ENCODE assay signal across 8 cellular contexts in the genomic region with DNA sequence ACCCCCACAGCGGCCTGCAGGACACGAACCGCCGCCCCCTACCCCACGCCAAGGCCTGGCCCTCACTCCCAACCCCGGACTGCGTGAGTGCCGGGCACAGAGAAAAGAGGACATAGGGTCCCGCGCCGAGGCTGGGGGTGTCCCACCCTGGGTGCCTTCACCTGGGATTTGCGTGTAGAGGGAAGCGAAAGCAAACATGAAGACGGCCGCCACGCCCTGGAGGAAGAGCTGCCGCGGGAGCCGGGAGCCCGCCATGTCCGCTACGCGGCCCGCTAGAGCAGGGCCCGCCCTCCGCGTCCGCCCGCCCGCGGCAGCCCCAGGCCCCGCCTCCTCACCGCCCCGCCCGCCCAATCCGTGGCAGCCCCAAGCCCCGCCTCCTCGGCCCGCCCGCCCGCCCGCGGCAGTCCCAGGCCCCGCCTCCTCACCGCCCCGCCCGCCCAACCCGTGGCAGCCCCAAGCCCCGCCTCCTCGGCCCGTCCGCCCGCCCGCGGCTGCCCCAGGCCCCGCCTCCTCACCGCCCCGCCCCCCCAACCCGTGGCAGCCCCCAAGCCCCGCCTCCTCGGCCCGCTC. TPM values are rescaled to one million over a fixed set of nuclear protein-coding genes. Genes with fewer than 3 reads are reported as not detected.
A peak's percentile ranks its signal among the peaks of the same experiment; 100 is the strongest.
DNase-seq lines count a peak whose midpoint lies in the region; ATAC-seq and TF ChIP-seq lines count a peak whose summit lies in the region.

TSS of gene LMF2 (minus strand) at position 282 of the 570 bp plus-strand sequence. CDS start at position 255, 27 bp downstream.

- H3K27ac Mint-ChIP-seq in type B pancreatic cell = peak within 1 kb of the TSS; percentile 89

- no peaks in the 10 kb centered on the region for H3K27me3 ChIP-seq in ACC112 (ENCODE audit: insufficient read depth, low read length)
- no peaks in the 10 kb centered on the region for H3K27me3 ChIP-seq in cardiac muscle cell

- intact Hi-C loops in posterior vena cava (cut with DNase I) = loop anchor here in 1 of 2 donors (10.0 kb wide), 1 partner anchor 253 kb away; the partner anchor contains the start of gene HDAC10

- ATAC-seq in HG03432 (IDR thresholded peaks at IDR 0.05; ENCODE audit: unreplicated experiment) = peak; percentile 60

- H3K79me2 ChIP-seq in ACC112 (ENCODE audit: control insufficient read depth, insufficient read depth, low read length, unreplicated experiment) = peaks cover 35% of the 10 kb centered on the region

- no peaks in the 10 kb centered on the region for H3K27me3 Mint-ChIP-seq in type B pancreatic cell

- H3K9me3 Mint-ChIP-seq in type B pancreatic cell = no peaks in the 10 kb centered on the region

- peak within 1 kb of the TSS; percentile 84 for H3K27ac ChIP-seq in ACC112 (ENCODE audit: low read depth, low read length)
- peak within 1 kb of the TSS; percentile 90 for H3K27ac ChIP-seq in SK-N-MC
- peak within 1 kb of the TSS; percentile 80 for H3K27ac ChIP-seq in cardiac muscle cell

- H3K4me3 Mint-ChIP-seq in type B pancreatic cell = peak within 1 kb of the TSS; percentile 93

- no peak for TF ChIP-seq CTCF in cardiac muscle cell (IDR thresholded peaks at IDR 0.05; ENCODE audit: low read depth, low read length)
- TF ChIP-seq CTCF in type B pancreatic cell (conservative IDR thresholded peaks at IDR 0.05) = no peak

- H3K36me3 ChIP-seq in ACC112 (ENCODE audit: insufficient read depth, low read length) = no peaks in the 10 kb centered on the region
- H3K36me3 ChIP-seq in SK-N-MC (ENCODE audit: insufficient read depth, low read length) = peaks cover 16% of the 10 kb centered on the region; the same call in 1 of the 2 replicates
- peaks cover 8% of the 10 kb centered on the region for H3K36me3 ChIP-seq in cardiac muscle cell

- H3K9me3 ChIP-seq in SK-N-MC (ENCODE audit: low read depth, low read length) (no peaks in the 10 kb centered on the region), cardiac muscle cell (ENCODE audit: low read depth) (no peaks in the 10 kb centered on the region)

- H3K36me3 Mint-ChIP-seq in type B pancreatic cell = no peaks in the 10 kb centered on the region

- H3K4me1 Mint-ChIP-seq in type B pancreatic cell (ENCODE audit: unreplicated experiment) = peaks cover 9% of the 10 kb centered on the region

- H3K4me3 ChIP-seq in ACC112 (ENCODE audit: low read depth, low read length) (peak within 1 kb of the TSS; percentile 97), SK-N-MC (peak within 1 kb of the TSS; percentile 98), cardiac muscle cell (peak within 1 kb of the TSS; percentile 82)

- peak within 1 kb of the TSS; percentile 94 for H3K9ac ChIP-seq in SK-N-MC (ENCODE audit: insufficient read length)

- H2AFZ ChIP-seq in ACC112 (ENCODE audit: low read length, unreplicated experiment) = peak within 1 kb of the TSS; percentile 68

- peaks cover 9% of the 10 kb centered on the region for H3K4me1 ChIP-seq in ACC112 (ENCODE audit: control insufficient read depth, insufficient read depth, low read length, unreplicated experiment)
- peaks cover 8% of the 10 kb centered on the region for H3K4me1 ChIP-seq in cardiac muscle cell (ENCODE audit: low read depth)

- peak; percentile 98 for DNase-seq in GM19238 (ENCODE audit: insufficient read length, low spot score)
- no peak for DNase-seq in SK-N-MC (ENCODE audit: low read depth, low spot score)
- peak; percentile 91 for DNase-seq in activated naive CD4-positive, alpha-beta T cell treated with anti-CD3 and anti-CD28 coated beads, Interleukin-2, amount 50 U/mL, for 16 hours
- peak in 1 of 2 donors; percentile 98 for DNase-seq in cardiac muscle cell (ENCODE audit: low read depth in 1 of 2, low spot score in 1 of 2)
- peak; percentile 97 for DNase-seq in posterior vena cava (ENCODE audit: low spot score)
- DNase-seq in type B pancreatic cell (ENCODE audit: extremely low spot score, unreplicated experiment) = peak; percentile 96

RNA-seq across cellular contexts. Expression of gene LMF2, which starts in this region (rescaled TPM):
- 79.9 and 91.7 TPM in 2 replicates for total RNA-seq in cardiac muscle cell
- 72.9 and 82.9 TPM in 2 replicates for polyA plus RNA-seq in cardiac muscle cell
- 10 to 100 TPM; 39.0 to 53.3 TPM for total RNA-seq in posterior vena cava
- 65.5 and 74.0 TPM in 2 replicates for total RNA-seq in type B pancreatic cell (ENCODE audit: low replicate concordance)
